1 cellular context compared by ENCODE assay signal in genomic region chr5:27810458-27810857, GRCh38.
TF ChIP-seq lines count a peak whose summit lies in the region.

No MANE protein-coding gene starts in this region.

TF ChIP-seq in SK-N-SH treated with all-trans-retinoic acid at 6 μM for 48 hours, 23 proteins besides CTCF, POLR2A, EP300 and RAD21 (continued from another document):
- no peak for TF ChIP-seq POU6F1 (CRISPR knock-in tag; IDR thresholded peaks at IDR 0.05; ENCODE audit: borderline replicate concordance, low read depth)
- no peak for TF ChIP-seq ZNF70 (CRISPR knock-in tag; IDR thresholded peaks at IDR 0.05)
- no peak for TF ChIP-seq GLIS3 (CRISPR knock-in tag; IDR thresholded peaks at IDR 0.05)
